ENCODE assay signal across 1 cellular context in the genomic region with DNA sequence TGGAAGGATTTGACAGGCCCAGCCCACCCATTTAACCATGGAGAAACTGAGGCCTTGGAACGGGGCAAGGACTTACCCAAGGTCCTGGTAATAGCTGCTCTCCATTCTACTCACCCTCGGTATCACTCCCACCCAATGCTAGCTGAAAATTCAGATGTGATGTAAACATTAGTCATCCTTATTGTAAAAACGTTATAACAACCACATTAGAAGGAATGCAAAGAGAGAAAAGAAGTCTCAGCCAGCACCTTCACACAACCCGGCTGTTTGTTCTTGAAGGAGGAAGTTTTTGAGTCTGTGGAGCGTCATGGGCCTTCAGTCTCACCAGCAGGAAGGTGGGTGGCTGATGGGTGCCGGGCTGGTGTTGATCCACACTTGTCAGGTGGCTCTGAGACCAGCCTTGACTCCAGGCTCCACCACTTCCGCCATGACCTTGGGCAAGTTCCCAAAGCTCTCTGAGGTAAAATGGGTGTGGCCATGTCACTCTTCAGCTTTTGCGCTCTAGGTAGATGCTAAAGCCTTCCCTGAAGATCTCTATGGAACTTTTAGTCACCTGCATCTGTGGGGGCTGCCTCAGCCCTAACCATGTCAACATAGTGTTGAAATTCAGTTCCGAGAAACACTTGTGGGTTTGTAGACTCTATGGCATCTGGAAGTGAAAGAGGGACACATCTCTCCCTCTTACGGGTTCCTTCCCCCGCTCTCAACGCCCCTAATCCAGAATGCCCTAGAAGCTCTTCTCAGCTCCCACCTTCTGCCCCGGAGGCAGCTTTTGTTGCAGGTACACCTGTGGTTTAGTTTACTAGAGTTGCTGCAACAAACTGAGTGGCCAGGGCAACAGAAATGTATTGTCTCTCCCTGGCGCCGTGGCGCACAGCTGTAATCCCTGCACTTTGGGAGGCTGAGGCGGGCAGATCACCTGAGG.
TF ChIP-seq lines count a peak whose summit lies in the region.

No MANE protein-coding gene starts in this region.

TF ChIP-seq in HepG2, 621 proteins besides CTCF, POLR2A, EP300 and RAD21:
- TF ChIP-seq FIP1L1 (IDR thresholded peaks at IDR 0.05; ENCODE audit: borderline replicate concordance, insufficient read depth, low read depth, low read length) (no peak), NR2F6 (IDR thresholded peaks at IDR 0.05) (no peak), NR2F6 (CRISPR knock-in tag; IDR thresholded peaks at IDR 0.05) (no peak), ZNF350 (CRISPR knock-in tag; IDR thresholded peaks at IDR 0.05; ENCODE audit: borderline replicate concordance, low read depth) (no peak), FOXK1 (CRISPR knock-in tag; IDR thresholded peaks at IDR 0.05; ENCODE audit: borderline replicate concordance, low read depth) (no peak), ZFP36 (IDR thresholded peaks at IDR 0.05; ENCODE audit: borderline replicate concordance, low read depth, low read length, partially characterized antibody) (no peak), IRX3 (CRISPR knock-in tag; IDR thresholded peaks at IDR 0.05; ENCODE audit: borderline replicate concordance, low read depth) (no peak)
- TF ChIP-seq, protein P1, sequence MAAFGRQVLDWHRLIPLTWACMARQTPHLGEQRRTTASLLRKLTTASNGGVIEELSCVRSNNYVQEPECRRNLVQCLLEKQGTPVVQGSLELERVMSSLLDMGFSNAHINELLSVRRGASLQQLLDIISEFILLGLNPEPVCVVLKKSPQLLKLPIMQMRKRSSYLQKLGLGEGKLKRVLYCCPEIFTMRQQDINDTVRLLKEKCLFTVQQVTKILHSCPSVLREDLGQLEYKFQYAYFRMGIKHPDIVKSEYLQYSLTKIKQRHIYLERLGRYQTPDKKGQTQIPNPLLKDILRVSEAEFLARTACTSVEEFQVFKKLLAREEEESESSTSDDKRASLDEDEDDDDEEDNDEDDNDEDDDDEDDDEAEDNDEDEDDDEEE (CRISPR knock-in tag; IDR thresholded peaks at IDR 0.05): no peak
- TF ChIP-seq, protein P2, sequence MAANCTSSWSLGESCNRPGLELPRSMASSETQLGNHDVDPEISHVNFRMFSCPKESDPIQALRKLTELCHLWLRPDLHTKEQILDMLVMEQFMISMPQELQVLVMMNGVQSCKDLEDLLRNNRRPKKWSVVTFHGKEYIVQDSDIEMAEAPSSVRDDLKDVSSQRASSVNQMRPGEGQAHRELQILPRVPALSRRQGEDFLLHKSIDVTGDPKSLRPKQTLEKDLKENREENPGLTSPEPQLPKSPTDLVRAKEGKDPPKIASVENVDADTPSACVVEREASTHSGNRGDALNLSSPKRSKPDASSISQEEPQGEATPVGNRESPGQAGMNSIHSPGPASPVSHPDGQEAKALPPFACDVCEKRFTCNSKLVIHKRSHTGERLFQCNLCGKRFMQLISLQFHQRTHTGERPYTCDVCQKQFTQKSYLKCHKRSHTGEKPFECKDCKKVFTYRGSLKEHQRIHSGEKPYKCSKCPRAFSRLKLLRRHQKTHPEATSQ (CRISPR knock-in tag; IDR thresholded peaks at IDR 0.05; ENCODE audit: borderline replicate concordance): no peak
- TF ChIP-seq, protein P3, sequence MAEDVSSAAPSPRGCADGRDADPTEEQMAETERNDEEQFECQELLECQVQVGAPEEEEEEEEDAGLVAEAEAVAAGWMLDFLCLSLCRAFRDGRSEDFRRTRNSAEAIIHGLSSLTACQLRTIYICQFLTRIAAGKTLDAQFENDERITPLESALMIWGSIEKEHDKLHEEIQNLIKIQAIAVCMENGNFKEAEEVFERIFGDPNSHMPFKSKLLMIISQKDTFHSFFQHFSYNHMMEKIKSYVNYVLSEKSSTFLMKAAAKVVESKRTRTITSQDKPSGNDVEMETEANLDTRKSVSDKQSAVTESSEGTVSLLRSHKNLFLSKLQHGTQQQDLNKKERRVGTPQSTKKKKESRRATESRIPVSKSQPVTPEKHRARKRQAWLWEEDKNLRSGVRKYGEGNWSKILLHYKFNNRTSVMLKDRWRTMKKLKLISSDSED (CRISPR knock-in tag; IDR thresholded peaks at IDR 0.05): no peak
